In the genomic region with DNA sequence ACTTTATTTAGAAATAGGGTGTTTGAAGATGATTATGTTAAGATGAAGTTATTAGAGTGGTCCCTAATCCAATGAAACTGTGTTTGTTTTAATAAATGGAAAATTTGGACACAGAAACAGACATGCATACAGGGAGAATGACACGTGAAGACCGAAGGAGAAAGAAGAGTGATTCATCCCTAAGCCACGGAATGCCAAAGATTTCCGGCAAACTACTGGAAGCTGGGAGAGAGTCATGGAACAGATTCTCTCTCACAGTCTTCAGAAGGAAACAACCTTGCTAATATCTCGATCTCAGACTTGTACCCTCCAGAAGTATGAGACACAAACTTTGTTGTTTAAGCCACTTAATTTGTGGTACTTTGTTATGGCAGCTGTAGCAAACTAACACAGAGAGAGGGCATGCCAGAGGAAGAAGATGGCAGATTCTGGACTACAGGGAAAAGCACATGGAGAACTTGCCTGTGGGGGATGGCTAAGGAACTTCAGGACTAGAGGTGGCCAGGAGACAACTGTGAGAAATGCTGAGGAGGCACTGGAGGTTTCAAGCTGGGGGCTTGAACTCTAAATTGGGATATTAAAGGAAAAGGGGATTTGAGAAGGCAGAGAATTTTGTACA, we compare ENCODE assay signal across 15 cellular contexts.
DNase-seq lines count a peak whose midpoint lies in the region; ATAC-seq, FAIRE-seq and TF ChIP-seq lines count a peak whose summit lies in the region.
"Had no signal": no experiment of that assay in that cellular context is flagged by ENCODE, and none has a peak within 500 bp of the region (broad histone marks: within the 10 kb centered on the region; RNA-seq: fewer than 3 reads in every experiment).

No MANE protein-coding gene starts in this region.

- H3K36me3 ChIP-seq in breast epithelium (no peaks in the 10 kb centered on the region), mesenchymal stem cell (ENCODE audit: control insufficient read depth in 1 of 2, insufficient read depth in 2 of 2, low read depth in 1 of 2, low read length in 2 of 2) (no peaks in the 10 kb centered on the region), endodermal cell (ENCODE audit: control insufficient read depth, insufficient read depth, low read length) (no peaks in the 10 kb centered on the region)

- peak overlapping the region; percentile 20 for H2AFZ ChIP-seq in mesenchymal stem cell (ENCODE audit: low read depth, low read length)

- H3K27me3 Mint-ChIP-seq in MCF 10A (ENCODE audit: insufficient read depth, unreplicated experiment) (no peaks in the 10 kb centered on the region), endodermal cell (ENCODE audit: insufficient read depth) (no peaks in the 10 kb centered on the region), T-helper 17 cell (no peaks in the 10 kb centered on the region)
- H3K27me3 Mint-ChIP-seq: activated CD4-positive, alpha-beta T cell treated with anti-CD3 and anti-CD28 coated beads for 36 hours; type B pancreatic cell had no signal

- TF ChIP-seq CTCF in MCF 10A (IDR thresholded peaks at IDR 0.05; ENCODE audit: unreplicated experiment) (no peak), breast epithelium (IDR thresholded peaks at IDR 0.05) (no peak), cardiac fibroblast (IDR thresholded peaks at IDR 0.05; ENCODE audit: low read depth, low read length) (no peak), endodermal cell (conservative IDR thresholded peaks at IDR 0.05) (no peak)

- intact Hi-C loops in MCF 10A (cut with micrococcal nuclease): no loop called here
- intact Hi-C loops in breast epithelium (cut with DNase I; ENCODE audit: low total_unique reads): no loop called here

- H3K4me1 ChIP-seq in breast epithelium (no peaks in the 10 kb centered on the region), mesenchymal stem cell (ENCODE audit: control insufficient read depth, insufficient read depth, low read depth, low read length) (no peaks in the 10 kb centered on the region), endodermal cell (ENCODE audit: control insufficient read depth, insufficient read depth, low read length) (peaks cover 4% of the 10 kb centered on the region)

- no peak overlapping the region for H3K4me3 Mint-ChIP-seq in MCF 10A (ENCODE audit: unreplicated experiment)
- no peak overlapping the region for H3K4me3 Mint-ChIP-seq in endodermal cell
- no peak overlapping the region for H3K4me3 Mint-ChIP-seq in T-helper 17 cell
- H3K4me3 Mint-ChIP-seq: activated CD4-positive, alpha-beta T cell treated with anti-CD3 and anti-CD28 coated beads for 36 hours; activated T-cell treated with anti-CD3 and anti-CD28 coated beads, Interleukin-2, amount 50 U/mL, for 72 hours; type B pancreatic cell had no signal

- no peak for FAIRE-seq in urothelium cell line (lab: Jason Lieb, UNC)

- H3K9me3 Mint-ChIP-seq in MCF 10A (ENCODE audit: unreplicated experiment) (peaks cover 7% of the 10 kb centered on the region), endodermal cell (no peaks in the 10 kb centered on the region)

- H2BK5ac ChIP-seq in mesenchymal stem cell (ENCODE audit: low read depth, low read length, poor library complexity, severe bottlenecking): no peak overlapping the region

- H3K4ac ChIP-seq in mesenchymal stem cell (ENCODE audit: low read depth in 1 of 2, low read length in 2 of 2): peak overlapping the region; percentile 47 to 84

- no peak overlapping the region for H2BK15ac ChIP-seq in mesenchymal stem cell (ENCODE audit: low read depth, poor library complexity, severe bottlenecking)

- ATAC-seq in T-helper 17 cell: no peak
- ATAC-seq: activated CD4-positive, alpha-beta T cell treated with anti-CD3 and anti-CD28 coated beads for 36 hours; activated T-cell treated with anti-CD3 and anti-CD28 coated beads, Interleukin-2, amount 50 U/mL, for 72 hours; sciatic nerve had no signal

- no peaks in the 10 kb centered on the region for H3K79me1 ChIP-seq in mesenchymal stem cell (replicated peaks; ENCODE audit: low read length, poor library complexity, severe bottlenecking)

- H2BK120ac ChIP-seq in mesenchymal stem cell (ENCODE audit: low read depth, low read length): peak overlapping the region; percentile 57

- no peak overlapping the region for H3K23ac ChIP-seq in mesenchymal stem cell (ENCODE audit: low read length in 2 of 2)

- no peak overlapping the region for H3K14ac ChIP-seq in mesenchymal stem cell (ENCODE audit: low read length in 2 of 2)

- no TSS peak for BruUV-seq in MCF 10A (replicated peaks; lab: Mats Ljungman, UMichigan)

- H3K27ac Mint-ChIP-seq in MCF 10A (ENCODE audit: low read depth, unreplicated experiment) (no peak overlapping the region), endodermal cell (no peak overlapping the region), T-helper 17 cell (no peak overlapping the region)
- H3K27ac Mint-ChIP-seq: activated CD4-positive, alpha-beta T cell treated with anti-CD3 and anti-CD28 coated beads for 36 hours; activated T-cell treated with anti-CD3 and anti-CD28 coated beads, Interleukin-2, amount 50 U/mL, for 72 hours; type B pancreatic cell had no signal

- H3K4me1 Mint-ChIP-seq in MCF 10A (ENCODE audit: insufficient read depth, unreplicated experiment) (peaks cover 9% of the 10 kb centered on the region), endodermal cell (peaks cover 12% of the 10 kb centered on the region), T-helper 17 cell (no peaks in the 10 kb centered on the region)
- H3K4me1 Mint-ChIP-seq: activated CD4-positive, alpha-beta T cell treated with anti-CD3 and anti-CD28 coated beads for 36 hours had no signal

- no peak overlapping the region for H3K27ac ChIP-seq in breast epithelium
- H3K27ac ChIP-seq in mesenchymal stem cell (ENCODE audit: low read length, poor library complexity, severe bottlenecking): peak overlapping the region; percentile 64
- H3K27ac ChIP-seq in endodermal cell (ENCODE audit: low read depth, low read length): no peak overlapping the region
- H3K27ac ChIP-seq: 22Rv1 had no signal

- H3K9me3 ChIP-seq in breast epithelium (no peaks in the 10 kb centered on the region), mesenchymal stem cell (ENCODE audit: control insufficient read depth, low read length) (no peaks in the 10 kb centered on the region), endodermal cell (ENCODE audit: control insufficient read depth, low read length) (no peaks in the 10 kb centered on the region), T-helper 17 cell (ENCODE audit: control insufficient read depth, low read length, poor library complexity, severe bottlenecking) (no peaks in the 10 kb centered on the region)

- DNase-seq in MCF 10A (ENCODE audit: unreplicated experiment) (peak; percentile 26), breast epithelium (ENCODE audit: low spot score in 2 of 2) (no peak), cardiac fibroblast (ENCODE audit: low read depth in 2 of 2) (peak; percentile 20 to 51), mesenchymal stem cell (peak; percentile 85), urothelium cell line (ENCODE audit: low spot score) (peak; percentile 53), endodermal cell (no peak), T-helper 17 cell (no peak), HT-29 (ENCODE audit: low spot score) (no peak)
- DNase-seq: activated CD4-positive, alpha-beta T cell treated with anti-CD3 and anti-CD28 coated beads for 36 hours; activated T-cell treated with anti-CD3 and anti-CD28 coated beads, Interleukin-2, amount 50 U/mL, for 72 hours; erythroblast; NCI-H1417 treated with DMSO at 0.1 percent for 48 hours had no signal

- POLR2A ChIA-PET in MCF 10A (lab: Yijun Ruan, JAX): no interaction called here

- H3K9ac ChIP-seq in mesenchymal stem cell (ENCODE audit: low read length): peak overlapping the region; percentile 63
- no peak overlapping the region for H3K9ac ChIP-seq in endodermal cell (ENCODE audit: extremely low read depth, low read length, poor library complexity, severe bottlenecking)

- peak overlapping the region; percentile 83 to 86 for H3K18ac ChIP-seq in mesenchymal stem cell (ENCODE audit: low read depth in 1 of 2, low read length in 2 of 2)

- H2BK12ac ChIP-seq in mesenchymal stem cell (ENCODE audit: low read length in 2 of 2): peak overlapping the region; percentile 92 to 97

- no peak overlapping the region for H2AK5ac ChIP-seq in mesenchymal stem cell (ENCODE audit: low read length, severe bottlenecking)

- CTCF ChIA-PET in MCF 10A (lab: Yijun Ruan, JAX): interaction anchor here (0.7 kb wide), 1 partner anchor 183 kb away, joined by 3 read pairs; no protein-coding TSS in a partner anchor

- H3K4me3 ChIP-seq in breast epithelium (no peak overlapping the region), cardiac fibroblast (replicated peaks in 1 of 2; ENCODE audit: low read depth in 2 of 2, low read length in 2 of 2) (no peak overlapping the region), mesenchymal stem cell (ENCODE audit: insufficient read depth in 1 of 2, low read depth in 1 of 2, low read length in 2 of 2) (peak overlapping the region in 1 of 2 experiments; percentile 45), endodermal cell (ENCODE audit: low read length) (no peak overlapping the region)

- no peaks in the 10 kb centered on the region for H3K27me3 ChIP-seq in breast epithelium
- no peaks in the 10 kb centered on the region for H3K27me3 ChIP-seq in mesenchymal stem cell (ENCODE audit: control insufficient read depth in 1 of 2, insufficient read depth in 1 of 2, low read length in 2 of 2)
- H3K27me3 ChIP-seq in endodermal cell (ENCODE audit: control insufficient read depth, insufficient read depth, low read length, poor library complexity, severe bottlenecking): no peaks in the 10 kb centered on the region

- peak overlapping the region; percentile 89 for H4K91ac ChIP-seq in mesenchymal stem cell (ENCODE audit: low read length)

- H3K36me3 Mint-ChIP-seq in MCF 10A (ENCODE audit: insufficient read depth, unreplicated experiment) (no peaks in the 10 kb centered on the region), endodermal cell (ENCODE audit: low read depth) (no peaks in the 10 kb centered on the region), T-helper 17 cell (ENCODE audit: low read depth) (no peaks in the 10 kb centered on the region)
- H3K36me3 Mint-ChIP-seq: type B pancreatic cell had no signal

- H4K8ac ChIP-seq in mesenchymal stem cell (ENCODE audit: low read length): peak overlapping the region; percentile 74

- TF ChIP-seq POLR2A in breast epithelium (IDR thresholded peaks at IDR 0.05): no peak

- WGBS in mesenchymal stem cell: 23% methylated on average over 4 of the region's 5 CpGs
- WGBS in endodermal cell (ENCODE audit: insufficient coverage in 1 of 2, insufficient read length in 1 of 2), 2 experiments: 89 to 93% methylated on average over 3 to 5 of the region's 5 CpGs

- H3K4me2 ChIP-seq in mesenchymal stem cell (ENCODE audit: low read length, poor library complexity, severe bottlenecking): no peak overlapping the region

Comparison
In these comparisons a context has a peak if more than half of its experiments do, and no peak if none do; other contexts are left out.
1. DNase-seq: peak in MCF 10A (single experiment), cardiac fibroblast (2 of 2), mesenchymal stem cell (single experiment) and urothelium cell line (single experiment); none in breast epithelium (0 of 2), endodermal cell (single experiment), T-helper 17 cell (0 of 3) and HT-29 (single experiment).